Comparison of ENCODE assay signal across 29 cellular contexts in genomic region chr14:44384093-44384492, GRCh38.
"Had no signal": no experiment of that assay in that cellular context is flagged by ENCODE, and none has a peak within 500 bp of the region (broad histone marks: within the 10 kb centered on the region; RNA-seq: fewer than 3 reads in every experiment).

No MANE protein-coding gene starts in this region.

- H3K4me3 Mint-ChIP-seq: activated CD4-positive, alpha-beta memory T cell treated with anti-CD3 and anti-CD28 coated beads, Interleukin-2, amount 10 ng/mL, durations not matched to agents 7 days and 5 days; activated CD4-positive, alpha-beta T cell treated with anti-CD3 and anti-CD28 coated beads, Interleukin-2, amount 10 ng/mL, durations not matched to agents 7 days and 5 days; activated naive CD4-positive, alpha-beta T cell treated with anti-CD3 and anti-CD28 coated beads, Interleukin-2, amount 50 U/mL, for 24 hours; activated naive CD8-positive, alpha-beta T cell treated with anti-CD3 and anti-CD28 coated beads, Interleukin-2, amount 50 U/mL, for 24 hours; activated T-cell treated with anti-CD3 and anti-CD28 coated beads, Interleukin-2, amount 50 U/mL, for 4 hours; central memory CD8-positive, alpha-beta T cell; immature natural killer cell; naive B cell; stimulated activated naive CD8-positive, alpha-beta T cell treated with anti-CD3 and anti-CD28 coated beads, Interleukin-15, Interleukin-2, amounts not matched to agents 100 ng/mL and 50 ng/mL, for 24 hours; type B pancreatic cell; WTC11 had no signal

- H3K79me2 ChIP-seq: parathyroid adenoma had no signal

- H3K27me3 ChIP-seq: breast epithelium, colonic mucosa, gastrocnemius medialis, uterus had no signal

- DNase-seq: activated CD4-positive, alpha-beta memory T cell treated with anti-CD3 and anti-CD28 coated beads, Interleukin-2, amount 10 ng/mL, durations not matched to agents 7 days and 5 days; activated CD4-positive, alpha-beta T cell treated with anti-CD3 and anti-CD28 coated beads for 1 hour; activated CD4-positive, alpha-beta T cell treated with anti-CD3 and anti-CD28 coated beads, Interleukin-2, amount 10 ng/mL, durations not matched to agents 7 days and 5 days; activated naive CD8-positive, alpha-beta T cell treated with anti-CD3 and anti-CD28 coated beads, Interleukin-2, amount 50 U/mL, for 24 hours; activated T-cell treated with anti-CD3 and anti-CD28 coated beads, Interleukin-2, amount 50 U/mL, for 4 hours; amygdala; colonic mucosa; effector CD8-positive, alpha-beta T cell; gastrocnemius medialis; hippocampal formation; immature natural killer cell; left colon; mammary epithelial cell; naive B cell; occipital lobe; stimulated activated CD4-positive, alpha-beta T cell treated with anti-CD3 and anti-CD28 coated beads, Interleukin-12 subunit alpha, Interleukin-12 subunit beta, amount 100 ng/mL, for 4 hours; stimulated activated CD4-positive, alpha-beta T cell treated with anti-CD3 and anti-CD28 coated beads, Interleukin-4, amount 100 ng/mL, for 1 hour; T-helper 2 cell; uterus had no signal

- H3K27me3 Mint-ChIP-seq: activated CD4-positive, alpha-beta memory T cell treated with anti-CD3 and anti-CD28 coated beads, Interleukin-2, amount 10 ng/mL, durations not matched to agents 7 days and 5 days; activated CD4-positive, alpha-beta T cell treated with anti-CD3 and anti-CD28 coated beads, Interleukin-2, amount 10 ng/mL, durations not matched to agents 7 days and 5 days; activated naive CD4-positive, alpha-beta T cell treated with anti-CD3 and anti-CD28 coated beads, Interleukin-2, amount 50 U/mL, for 24 hours; activated naive CD8-positive, alpha-beta T cell treated with anti-CD3 and anti-CD28 coated beads, Interleukin-2, amount 50 U/mL, for 24 hours; central memory CD8-positive, alpha-beta T cell; naive B cell; stimulated activated naive CD8-positive, alpha-beta T cell treated with anti-CD3 and anti-CD28 coated beads, Interleukin-15, Interleukin-2, amounts not matched to agents 100 ng/mL and 50 ng/mL, for 24 hours; type B pancreatic cell had no signal

- H3K4me1 Mint-ChIP-seq: activated CD4-positive, alpha-beta memory T cell treated with anti-CD3 and anti-CD28 coated beads, Interleukin-2, amount 10 ng/mL, durations not matched to agents 7 days and 5 days; activated CD4-positive, alpha-beta T cell treated with anti-CD3 and anti-CD28 coated beads, Interleukin-2, amount 10 ng/mL, durations not matched to agents 7 days and 5 days; activated naive CD4-positive, alpha-beta T cell treated with anti-CD3 and anti-CD28 coated beads, Interleukin-2, amount 50 U/mL, for 24 hours; activated naive CD8-positive, alpha-beta T cell treated with anti-CD3 and anti-CD28 coated beads, Interleukin-2, amount 50 U/mL, for 24 hours; central memory CD8-positive, alpha-beta T cell; immature natural killer cell; naive B cell had no signal

- H3K9ac ChIP-seq: parathyroid adenoma had no signal

- H3K27ac Mint-ChIP-seq: activated CD4-positive, alpha-beta memory T cell treated with anti-CD3 and anti-CD28 coated beads, Interleukin-2, amount 10 ng/mL, durations not matched to agents 7 days and 5 days; activated CD4-positive, alpha-beta T cell treated with anti-CD3 and anti-CD28 coated beads, Interleukin-2, amount 10 ng/mL, durations not matched to agents 7 days and 5 days; activated naive CD4-positive, alpha-beta T cell treated with anti-CD3 and anti-CD28 coated beads, Interleukin-2, amount 50 U/mL, for 24 hours; activated naive CD8-positive, alpha-beta T cell treated with anti-CD3 and anti-CD28 coated beads, Interleukin-2, amount 50 U/mL, for 24 hours; activated T-helper 2 cell treated with anti-CD3 and anti-CD28 coated beads, Interferon-gamma antibody, Interleukin-2, Interleukin-4, amounts not matched to agents 10 μg/mL and 5 μg/mL and 100 μg/mL, durations not matched to agents 14 hours and 24 hours and 36 hours; immature natural killer cell; naive B cell; stimulated activated naive CD8-positive, alpha-beta T cell treated with anti-CD3 and anti-CD28 coated beads, Interleukin-15, Interleukin-2, amounts not matched to agents 100 ng/mL and 50 ng/mL, for 24 hours; type B pancreatic cell; WTC11 had no signal

- H3K4me1 ChIP-seq: breast epithelium, colonic mucosa, gastrocnemius medialis, parathyroid adenoma, psoas muscle, uterus had no signal

- H3K9me3 Mint-ChIP-seq: activated naive CD4-positive, alpha-beta T cell treated with anti-CD3 and anti-CD28 coated beads, Interleukin-2, amount 50 U/mL, for 24 hours; activated naive CD8-positive, alpha-beta T cell treated with anti-CD3 and anti-CD28 coated beads, Interleukin-2, amount 50 U/mL, for 24 hours; activated T-cell treated with anti-CD3 and anti-CD28 coated beads, Interleukin-2, amount 50 U/mL, for 4 hours had no signal

- H3K4me3 ChIP-seq: breast epithelium, colonic mucosa, gastrocnemius medialis, psoas muscle, thoracic aorta, uterus had no signal

- H3K9me3 ChIP-seq: colonic mucosa, gastrocnemius medialis, psoas muscle, thoracic aorta, uterus had no signal

- H3K36me3 Mint-ChIP-seq: activated naive CD4-positive, alpha-beta T cell treated with anti-CD3 and anti-CD28 coated beads, Interleukin-2, amount 50 U/mL, for 24 hours; immature natural killer cell; naive B cell; type B pancreatic cell had no signal

- ATAC-seq: activated naive CD8-positive, alpha-beta T cell treated with anti-CD3 and anti-CD28 coated beads, Interleukin-2, amount 50 U/mL, for 24 hours; activated T-cell treated with anti-CD3 and anti-CD28 coated beads, Interleukin-2, amount 50 U/mL, for 4 hours; gastrocnemius medialis; left colon; psoas muscle; WTC11 had no signal

- H3K27ac ChIP-seq: breast epithelium, colonic mucosa, gastrocnemius medialis, parathyroid adenoma, psoas muscle, thoracic aorta, uterus had no signal

- H2AFZ ChIP-seq: parathyroid adenoma had no signal

- H3K36me3 ChIP-seq: breast epithelium, colonic mucosa, gastrocnemius medialis, thoracic aorta, uterus had no signal
